7 cellular contexts compared by ENCODE assay signal in the genomic region with DNA sequence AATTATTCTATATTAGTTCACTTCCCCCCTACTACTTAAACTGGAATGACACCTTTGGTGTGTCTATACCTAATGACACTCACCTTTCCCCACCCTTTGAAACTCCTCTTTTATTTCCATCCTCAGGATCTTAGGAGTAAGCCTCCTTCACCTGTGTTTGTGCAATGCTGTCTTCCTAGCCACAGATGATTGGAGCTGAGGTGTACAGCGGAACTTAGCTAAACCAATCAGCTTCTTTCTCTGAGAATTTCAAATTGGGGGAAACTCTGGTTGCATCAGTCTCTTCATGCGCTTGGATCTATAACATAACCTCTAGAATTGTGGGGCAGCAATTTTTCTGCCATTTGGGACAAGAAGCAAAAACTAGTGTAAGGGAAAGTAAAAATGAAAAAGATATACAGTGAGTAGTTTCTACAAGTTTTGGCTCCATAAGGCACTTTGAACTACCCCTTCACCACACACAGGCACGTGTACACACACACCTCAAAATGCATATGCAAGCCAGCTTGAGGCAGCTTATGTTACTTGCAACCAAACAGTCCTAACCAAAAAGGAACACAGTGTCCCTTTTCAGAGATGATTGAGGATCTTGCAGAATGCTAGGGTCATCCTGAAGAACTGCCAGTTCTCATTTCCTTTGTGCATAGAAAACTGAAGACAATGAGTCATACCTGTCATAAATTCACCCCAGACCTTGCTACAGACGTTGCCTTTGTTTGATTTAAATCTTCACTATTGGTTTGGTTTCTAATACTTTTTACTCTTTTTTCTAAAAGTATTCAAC. TPM values are rescaled to one million over a fixed set of nuclear protein-coding genes. Genes with fewer than 3 reads are reported as not detected.
DNase-seq lines count a peak whose midpoint lies in the region; ATAC-seq and TF ChIP-seq lines count a peak whose summit lies in the region.

No MANE protein-coding gene starts in this region.

- H3K9me3 ChIP-seq in body of pancreas, result no peaks in the 10 kb centered on the region
- H3K9me3 ChIP-seq in skeletal muscle satellite cell (replicated peaks; ENCODE audit: low read length), result peaks cover 2% of the 10 kb centered on the region

- WGBS in body of pancreas, 2 donors, result 43 to 50% methylated on average over 4 of the region's 4 CpGs

- no peak overlapping the region for H3K4me3 Mint-ChIP-seq in stimulated activated memory B cell treated with anti-CD40 and anti-IgM and Interleukin-4, amounts not matched to agents 10 μg/mL and 1 μg/mL and 100 μg/mL, for 72 hours
- no peak overlapping the region for H3K4me3 Mint-ChIP-seq in effector memory CD8-positive, alpha-beta T cell

- DNase-seq in body of pancreas, result peak; percentile 18 to 73 (median 45)
- no peak for DNase-seq in effector memory CD8-positive, alpha-beta T cell
- DNase-seq in stimulated activated CD4-positive, alpha-beta T cell treated with anti-CD3 and anti-CD28 coated beads, Interleukin-2, amount 100 ng/mL, for 24 hours, result no peak

- no peaks in the 10 kb centered on the region for H3K36me3 Mint-ChIP-seq in stimulated activated memory B cell treated with anti-CD40 and anti-IgM and Interleukin-4, amounts not matched to agents 10 μg/mL and 1 μg/mL and 100 μg/mL, for 72 hours
- no peaks in the 10 kb centered on the region for H3K36me3 Mint-ChIP-seq in effector memory CD8-positive, alpha-beta T cell (ENCODE audit: insufficient read depth)

- H3K27me3 ChIP-seq in body of pancreas (no peaks in the 10 kb centered on the region), skeletal muscle satellite cell (ENCODE audit: control insufficient read depth, insufficient read depth, low read length) (no peaks in the 10 kb centered on the region)

- H3K27ac Mint-ChIP-seq in stimulated activated memory B cell treated with anti-CD40 and anti-IgM and Interleukin-4, amounts not matched to agents 10 μg/mL and 1 μg/mL and 100 μg/mL, for 72 hours, result no peak overlapping the region
- H3K27ac Mint-ChIP-seq in effector memory CD8-positive, alpha-beta T cell, result no peak overlapping the region

- H3K4me3 ChIP-seq in body of pancreas (no peak overlapping the region), skeletal muscle satellite cell (ENCODE audit: low read length) (no peak overlapping the region)

- H3K9ac ChIP-seq in skeletal muscle satellite cell (ENCODE audit: low read depth, low read length), result peak overlapping the region; percentile 50

- peak overlapping the region in 3 of 4 donors; percentile 25 to 74 (median 71) for H3K27ac ChIP-seq in body of pancreas

- intact Hi-C loops in body of pancreas (cut with DNase I), result no loop called here

- peaks cover 8% of the 10 kb centered on the region for H3K9me3 Mint-ChIP-seq in stimulated activated memory B cell treated with anti-CD40 and anti-IgM and Interleukin-4, amounts not matched to agents 10 μg/mL and 1 μg/mL and 100 μg/mL, for 72 hours
- peaks cover 0 to 2% of the 10 kb centered on the region in 2 donors for H3K9me3 Mint-ChIP-seq in effector memory CD8-positive, alpha-beta T cell

- peak overlapping the region; percentile 26 for H3K4me2 ChIP-seq in skeletal muscle satellite cell (ENCODE audit: low read length)

- no peaks in the 10 kb centered on the region for H3K4me1 Mint-ChIP-seq in stimulated activated memory B cell treated with anti-CD40 and anti-IgM and Interleukin-4, amounts not matched to agents 10 μg/mL and 1 μg/mL and 100 μg/mL, for 72 hours
- no peaks in the 10 kb centered on the region for H3K4me1 Mint-ChIP-seq in effector memory CD8-positive, alpha-beta T cell (ENCODE audit: low read depth in 2 of 2)

- ATAC-seq in GM19463 (IDR thresholded peaks at IDR 0.05; ENCODE audit: unreplicated experiment), result peak; percentile 74
- ATAC-seq in HG03342 (IDR thresholded peaks at IDR 0.05; ENCODE audit: unreplicated experiment), result peak; percentile 84
- peak; percentile 97 for ATAC-seq in body of pancreas
- ATAC-seq in stimulated activated memory B cell treated with anti-CD40 and anti-IgM and Interleukin-4, amounts not matched to agents 10 μg/mL and 1 μg/mL and 100 μg/mL, for 72 hours, result no peak
- no peak for ATAC-seq in effector memory CD8-positive, alpha-beta T cell (replicated peaks)

- H3K4me1 ChIP-seq in body of pancreas (peaks cover 18% of the 10 kb centered on the region), skeletal muscle satellite cell (ENCODE audit: control insufficient read depth, insufficient read depth, low read length) (peaks cover 52% of the 10 kb centered on the region)

- TF ChIP-seq CTCF in body of pancreas (IDR thresholded peaks at IDR 0.05), result no peak

- no peaks in the 10 kb centered on the region for H3K36me3 ChIP-seq in body of pancreas (replicated peaks in 1 of 2; ENCODE audit: insufficient read depth in 1 of 2, low read depth in 2 of 2)
- H3K36me3 ChIP-seq in skeletal muscle satellite cell (ENCODE audit: insufficient read depth, low read length), result no peaks in the 10 kb centered on the region

- peaks cover 10% of the 10 kb centered on the region for H3K27me3 Mint-ChIP-seq in stimulated activated memory B cell treated with anti-CD40 and anti-IgM and Interleukin-4, amounts not matched to agents 10 μg/mL and 1 μg/mL and 100 μg/mL, for 72 hours
- peaks cover 10 to 43% of the 10 kb centered on the region in 2 donors for H3K27me3 Mint-ChIP-seq in effector memory CD8-positive, alpha-beta T cell

- TF ChIP-seq POLR2A in body of pancreas (IDR thresholded peaks at IDR 0.05), result no peak

RNA-seq across cellular contexts. Expression of a gene that starts 36.0 kb away (rescaled TPM):
- 1 to 10 TPM; 5.7 to 7.9 TPM for total RNA-seq in body of pancreas
- 9.9 and 12.2 TPM in 2 replicates for total RNA-seq in skeletal muscle satellite cell (2012; rRNA removed)

Comparison
In these comparisons a context has a peak if more than half of its experiments do, and no peak if none do; other contexts are left out.
1. ATAC-seq: peak in GM19463 (single experiment), HG03342 (single experiment) and body of pancreas (single experiment); none in stimulated activated memory B cell treated with anti-CD40 and anti-IgM and Interleukin-4, amounts not matched to agents 10 μg/mL and 1 μg/mL and 100 μg/mL, for 72 hours (single experiment) and effector memory CD8-positive, alpha-beta T cell (single experiment).
2. DNase-seq: peak in body of pancreas (4 of 4); none in effector memory CD8-positive, alpha-beta T cell (0 of 3) and stimulated activated CD4-positive, alpha-beta T cell treated with anti-CD3 and anti-CD28 coated beads, Interleukin-2, amount 100 ng/mL, for 24 hours (0 of 2).